In the genomic region with DNA sequence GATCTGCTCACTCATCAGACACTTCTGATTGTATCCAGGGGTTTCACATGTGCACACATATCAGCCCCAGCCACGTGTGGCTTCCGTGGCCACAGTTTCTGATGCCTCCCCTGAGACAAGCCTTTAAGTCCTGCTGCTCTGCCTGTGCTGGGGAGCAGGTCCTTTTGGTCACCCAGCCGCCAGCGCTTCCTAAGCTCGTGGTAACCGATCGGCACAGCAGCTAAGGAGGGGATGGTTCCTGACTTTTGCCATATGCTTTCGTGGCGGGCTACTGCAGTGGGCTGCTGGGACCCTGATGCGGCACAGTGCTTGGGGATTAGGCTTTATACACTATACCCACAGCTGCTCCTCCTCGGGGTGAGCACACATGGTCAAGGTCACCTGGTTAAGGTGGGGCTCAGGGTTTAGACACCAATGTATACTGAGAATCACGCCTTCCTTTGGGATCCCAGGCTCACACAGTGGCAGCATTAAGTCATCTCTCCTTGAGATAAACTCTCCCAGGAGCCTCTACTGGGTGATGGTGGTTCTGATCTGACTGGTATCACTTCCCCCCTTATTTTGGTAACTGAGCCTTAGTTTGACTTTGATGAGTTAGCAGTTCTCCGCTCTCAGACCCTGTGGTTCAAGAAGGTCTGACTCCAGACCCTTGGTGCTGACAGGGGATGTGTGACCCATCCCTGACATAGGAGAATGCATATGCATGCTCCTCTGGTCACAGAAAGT, we compare ENCODE assay signal across 2 cellular contexts.
A peak's percentile ranks its signal among the peaks of the same experiment; 100 is the strongest.
TF ChIP-seq lines count a peak whose summit lies in the region.

No MANE protein-coding gene starts in this region.

TF ChIP-seq in A549, 52 proteins besides CTCF, POLR2A, EP300 and RAD21:
- TF ChIP-seq, protein P1, sequence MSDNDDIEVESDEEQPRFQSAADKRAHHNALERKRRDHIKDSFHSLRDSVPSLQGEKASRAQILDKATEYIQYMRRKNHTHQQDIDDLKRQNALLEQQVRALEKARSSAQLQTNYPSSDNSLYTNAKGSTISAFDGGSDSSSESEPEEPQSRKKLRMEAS (IDR thresholded peaks at IDR 0.05), result no peak
- TF ChIP-seq MAFK (IDR thresholded peaks at IDR 0.05; ENCODE audit: partially characterized antibody), result peak; percentile 35

TF ChIP-seq in H1, 55 proteins besides CTCF, POLR2A, EP300 and RAD21:
- TF ChIP-seq KDM4A (IDR thresholded peaks at IDR 0.05; ENCODE audit: low read depth, low read length, severe bottlenecking), result no peak
- no peak for TF ChIP-seq JUND (IDR thresholded peaks at IDR 0.05; ENCODE audit: low read length)
- no peak for TF ChIP-seq MAFK (IDR thresholded peaks at IDR 0.05; ENCODE audit: low read depth, low read length)
- TF ChIP-seq, protein P2, sequence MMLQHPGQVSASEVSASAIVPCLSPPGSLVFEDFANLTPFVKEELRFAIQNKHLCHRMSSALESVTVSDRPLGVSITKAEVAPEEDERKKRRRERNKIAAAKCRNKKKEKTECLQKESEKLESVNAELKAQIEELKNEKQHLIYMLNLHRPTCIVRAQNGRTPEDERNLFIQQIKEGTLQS (IDR thresholded peaks at IDR 0.05; ENCODE audit: insufficient read depth, low read depth, low read length), result no peak
- no peak for TF ChIP-seq ZNF274 (IDR thresholded peaks at IDR 0.05; ENCODE audit: borderline replicate concordance, extremely low read depth, low read length)
- TF ChIP-seq, protein P1 (IDR thresholded peaks at IDR 0.05), result no peak
- TF ChIP-seq TCF12 (IDR thresholded peaks at IDR 0.05; ENCODE audit: low read depth, low read length), result no peak
- TF ChIP-seq BRCA1 (IDR thresholded peaks at IDR 0.05; ENCODE audit: low read depth, low read length), result no peak
- no peak for TF ChIP-seq CHD2 (IDR thresholded peaks at IDR 0.05; ENCODE audit: low read length)
- no peak for TF ChIP-seq CREB1 (IDR thresholded peaks at IDR 0.05)
- no peak for TF ChIP-seq FOSL1 (IDR thresholded peaks at IDR 0.05; ENCODE audit: insufficient read depth, low read depth, low read length)
- TF ChIP-seq SUZ12 (IDR thresholded peaks at IDR 0.05; ENCODE audit: low read length), result no peak
- no peak for TF ChIP-seq SAP30 (IDR thresholded peaks at IDR 0.05; ENCODE audit: insufficient read depth, insufficient replicate concordance, low read length)
- TF ChIP-seq, protein P3, sequence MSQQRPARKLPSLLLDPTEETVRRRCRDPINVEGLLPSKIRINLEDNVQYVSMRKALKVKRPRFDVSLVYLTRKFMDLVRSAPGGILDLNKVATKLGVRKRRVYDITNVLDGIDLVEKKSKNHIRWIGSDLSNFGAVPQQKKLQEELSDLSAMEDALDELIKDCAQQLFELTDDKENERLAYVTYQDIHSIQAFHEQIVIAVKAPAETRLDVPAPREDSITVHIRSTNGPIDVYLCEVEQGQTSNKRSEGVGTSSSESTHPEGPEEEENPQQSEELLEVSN (IDR thresholded peaks at IDR 0.05), result no peak
- TF ChIP-seq SP4 (IDR thresholded peaks at IDR 0.05; ENCODE audit: low read length), result no peak
- no peak for TF ChIP-seq TAF1 (IDR thresholded peaks at IDR 0.05; ENCODE audit: low read depth, low read length)
- TF ChIP-seq SIRT6 (IDR thresholded peaks at IDR 0.05; ENCODE audit: low read length), result no peak
- TF ChIP-seq RXRA (IDR thresholded peaks at IDR 0.05; ENCODE audit: insufficient read depth, low read depth, low read length), result no peak
